In genomic region chr11:122178795-122179194, GRCh38 we compare ENCODE assay signal across 15 cellular contexts.
DNase-seq lines count a peak whose midpoint lies in the region; ATAC-seq, FAIRE-seq and TF ChIP-seq lines count a peak whose summit lies in the region.
"Had no signal": no experiment of that assay in that cellular context is flagged by ENCODE, and none has a peak within 500 bp of the region (broad histone marks: within the 10 kb centered on the region; RNA-seq: fewer than 3 reads in every experiment).

No MANE protein-coding gene starts in this region.

- H3K4me3 ChIP-seq in A549 (peak overlapping the region; percentile 43), cardiac fibroblast (replicated peaks in 1 of 2; ENCODE audit: low read depth in 2 of 2, low read length in 2 of 2) (peak overlapping the region; percentile 29 to 64), Karpas-422 (ENCODE audit: low read length) (no peak overlapping the region), trophoblast cell (ENCODE audit: low read depth, low read length) (no peak overlapping the region)

- H3K9me2 ChIP-seq in Karpas-422 (replicated peaks; ENCODE audit: insufficient read depth, low read length) = no peaks in the 10 kb centered on the region

- H2BK120ac ChIP-seq in trophoblast cell (ENCODE audit: insufficient read depth, low read length, poor library complexity) = no peak overlapping the region

- H4K91ac ChIP-seq in trophoblast cell (ENCODE audit: low read depth, low read length) = no peak overlapping the region

- no peak overlapping the region for H2BK5ac ChIP-seq in trophoblast cell (ENCODE audit: low read depth, low read length, poor library complexity)

- no peak for TF ChIP-seq EP300 in A549 (IDR thresholded peaks at IDR 0.05)

- no peak overlapping the region for H3K23ac ChIP-seq in trophoblast cell (ENCODE audit: low read length)

- H2BK12ac ChIP-seq in trophoblast cell (ENCODE audit: low read length) = no peak overlapping the region

- no peak for TF ChIP-seq RAD21 in A549 (conservative IDR thresholded peaks at IDR 0.05 in 1 of 2, IDR thresholded peaks at IDR 0.05 in 1 of 2)

- no peak overlapping the region for H2AFZ ChIP-seq in Karpas-422 (ENCODE audit: low read length)
- H2AFZ ChIP-seq in trophoblast cell (ENCODE audit: insufficient read depth, low read length, poor library complexity) = no peak overlapping the region

- H4K12ac ChIP-seq in trophoblast cell (ENCODE audit: low read depth, low read length) = no peak overlapping the region

- DNase-seq in A549 (ENCODE audit: low read depth in 1 of 2, low spot score in 1 of 2) (no peak), NCI-H69 (lab: John Stamatoyannopoulos, UW) (peak; percentile 28), cardiac fibroblast (ENCODE audit: low read depth in 2 of 2) (peak in 1 of 2 donors; percentile 47), medulla oblongata (ENCODE audit: extremely low spot score) (peak; percentile 61), Karpas-422 (no peak), trophoblast cell (no peak), COR-L47 (lab: John Stamatoyannopoulos, UW) (no peak)
- DNase-seq: activated CD4-positive, alpha-beta T cell treated with anti-CD3 and anti-CD28 coated beads for 36 hours; activated T-cell treated with anti-CD3 and anti-CD28 coated beads, Interleukin-2, amount 50 U/mL, for 24 hours; effector memory CD4-positive, alpha-beta T cell; left colon; NCI-H2171; T-helper 1 cell had no signal

- H3K79me1 ChIP-seq in trophoblast cell (ENCODE audit: low read length) = no peaks in the 10 kb centered on the region

- H3K4ac ChIP-seq in trophoblast cell (ENCODE audit: low read depth, low read length) = no peak overlapping the region

- H3K9ac ChIP-seq in Karpas-422 (ENCODE audit: low read length) = no peak overlapping the region
- H3K9ac ChIP-seq in trophoblast cell (ENCODE audit: low read length) = no peak overlapping the region

- H3K14ac ChIP-seq in trophoblast cell (ENCODE audit: low read length) = no peak overlapping the region

- 10% methylated on average over 5 of the region's 5 CpGs for WGBS in A549 (ENCODE audit: missing lambda C conversion rate)
- WGBS in trophoblast cell (ENCODE audit: extremely low coverage, insufficient coverage, insufficient read length) = no CpG with 5 or more reads among the region's 5 CpGs

- CTCF ChIA-PET in A549 (lab: Yijun Ruan, JAX) = interaction anchor here (3.5 kb wide), 1 partner anchor 24 kb away, joined by 17 read pairs; no protein-coding TSS in a partner anchor

- H3K4me1 ChIP-seq in A549 (peaks cover 46% of the 10 kb centered on the region), Karpas-422 (ENCODE audit: low read length) (no peaks in the 10 kb centered on the region), trophoblast cell (ENCODE audit: control insufficient read depth in 1 of 2, insufficient read depth in 2 of 2, low read length in 2 of 2) (peaks cover 2 to 3% of the 10 kb centered on the region in 2 experiments)

- H3K9me3 ChIP-seq in A549 (no peaks in the 10 kb centered on the region), Karpas-422 (ENCODE audit: low read length) (no peaks in the 10 kb centered on the region), trophoblast cell (ENCODE audit: insufficient read depth, low read depth, low read length) (peaks cover 2% of the 10 kb centered on the region)

- H3K27me3 ChIP-seq in Karpas-422 (ENCODE audit: low read length) (no peaks in the 10 kb centered on the region), trophoblast cell (ENCODE audit: insufficient read depth, low read length) (no peaks in the 10 kb centered on the region)

- H3K36me3 ChIP-seq in Karpas-422 (ENCODE audit: insufficient read depth, low read length) (no peaks in the 10 kb centered on the region), trophoblast cell (ENCODE audit: control insufficient read depth in 1 of 2, insufficient read depth in 2 of 2, low read length in 2 of 2) (no peaks in the 10 kb centered on the region)

- no peak overlapping the region for H4K8ac ChIP-seq in trophoblast cell (ENCODE audit: low read depth, low read length)

- H4K20me1 ChIP-seq in Karpas-422 (ENCODE audit: insufficient read depth, low read depth, low read length) = no peaks in the 10 kb centered on the region

- H3K79me2 ChIP-seq in Karpas-422 (ENCODE audit: low read length) (no peaks in the 10 kb centered on the region), trophoblast cell (ENCODE audit: control insufficient read depth, insufficient read depth, low read length, poor library complexity) (no peaks in the 10 kb centered on the region)

- ATAC-seq in A549 = peak in 1 of 2 experiments; percentile 23; a peak in 1 of 6 replicates
- no peak for ATAC-seq in GM21526 (IDR thresholded peaks at IDR 0.05; ENCODE audit: low FRiP score, unreplicated experiment)
- ATAC-seq: activated CD4-positive, alpha-beta T cell treated with anti-CD3 and anti-CD28 coated beads for 36 hours; left colon had no signal

- no peak for TF ChIP-seq POLR2A in A549 (IDR thresholded peaks at IDR 0.05; ENCODE audit: low read length)

- no peak overlapping the region for H3K18ac ChIP-seq in trophoblast cell (ENCODE audit: low read length)

- TF ChIP-seq CTCF in A549 (IDR thresholded peaks at IDR 0.05) (no peak), cardiac fibroblast (IDR thresholded peaks at IDR 0.05; ENCODE audit: low read depth, low read length) (no peak)

- POLR2A ChIA-PET in A549 (lab: Yijun Ruan, JAX) = no interaction called here

- FAIRE-seq in A549 (lab: Jason Lieb, UNC) = no peak

- H3K4me2 ChIP-seq in A549 (peak overlapping the region; percentile 81), Karpas-422 (ENCODE audit: low read depth, low read length, poor library complexity, severe bottlenecking) (no peak overlapping the region), trophoblast cell (ENCODE audit: low read length) (no peak overlapping the region)

- no peak overlapping the region for H2AK5ac ChIP-seq in trophoblast cell (ENCODE audit: low read length)

- H3K27ac ChIP-seq in A549 (peak overlapping the region; percentile 91), Karpas-422 (ENCODE audit: low read length) (no peak overlapping the region), trophoblast cell (ENCODE audit: low read depth, low read length) (no peak overlapping the region)
- H3K27ac ChIP-seq: 22Rv1 had no signal

TF ChIP-seq in A549, 52 proteins besides CTCF, POLR2A, EP300 and RAD21:
- TF ChIP-seq ZSCAN20 (CRISPR knock-in tag; IDR thresholded peaks at IDR 0.05) (no peak), GATA3 (IDR thresholded peaks at IDR 0.05; ENCODE audit: borderline replicate concordance) (no peak), SMC3 (IDR thresholded peaks at IDR 0.05) (no peak), HMGXB4 (CRISPR knock-in tag; IDR thresholded peaks at IDR 0.05; ENCODE audit: borderline replicate concordance) (no peak)
- TF ChIP-seq, protein P1, sequence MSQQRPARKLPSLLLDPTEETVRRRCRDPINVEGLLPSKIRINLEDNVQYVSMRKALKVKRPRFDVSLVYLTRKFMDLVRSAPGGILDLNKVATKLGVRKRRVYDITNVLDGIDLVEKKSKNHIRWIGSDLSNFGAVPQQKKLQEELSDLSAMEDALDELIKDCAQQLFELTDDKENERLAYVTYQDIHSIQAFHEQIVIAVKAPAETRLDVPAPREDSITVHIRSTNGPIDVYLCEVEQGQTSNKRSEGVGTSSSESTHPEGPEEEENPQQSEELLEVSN (IDR thresholded peaks at IDR 0.05; ENCODE audit: borderline replicate concordance, low read depth) = no peak
- TF ChIP-seq, protein P2, sequence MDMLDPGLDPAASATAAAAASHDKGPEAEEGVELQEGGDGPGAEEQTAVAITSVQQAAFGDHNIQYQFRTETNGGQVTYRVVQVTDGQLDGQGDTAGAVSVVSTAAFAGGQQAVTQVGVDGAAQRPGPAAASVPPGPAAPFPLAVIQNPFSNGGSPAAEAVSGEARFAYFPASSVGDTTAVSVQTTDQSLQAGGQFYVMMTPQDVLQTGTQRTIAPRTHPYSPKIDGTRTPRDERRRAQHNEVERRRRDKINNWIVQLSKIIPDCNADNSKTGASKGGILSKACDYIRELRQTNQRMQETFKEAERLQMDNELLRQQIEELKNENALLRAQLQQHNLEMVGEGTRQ (IDR thresholded peaks at IDR 0.05) = no peak

Comparison
In these comparisons a context has a peak if more than half of its experiments do, and no peak if none do; other contexts are left out.
1. DNase-seq: peak in NCI-H69 (single experiment) and medulla oblongata (single experiment); none in A549 (0 of 2), Karpas-422 (single experiment), trophoblast cell (0 of 2) and COR-L47 (single experiment).
2. H3K27ac ChIP-seq: peak in A549 (2 of 2); none in Karpas-422 (single experiment) and trophoblast cell (single experiment).
3. H3K4me3 ChIP-seq: peak in A549 (single experiment) and cardiac fibroblast (2 of 2); none in Karpas-422 (single experiment) and trophoblast cell (single experiment).